In genomic region chr12:4943067-4943937, GRCh38 we compare ENCODE assay signal across 11 cellular contexts.
DNase-seq lines count a peak whose midpoint lies in the region; ATAC-seq and TF ChIP-seq lines count a peak whose summit lies in the region.
"Had no signal": no experiment of that assay in that cellular context is flagged by ENCODE, and none has a peak within 500 bp of the region (broad histone marks: within the 10 kb centered on the region; RNA-seq: fewer than 3 reads in every experiment).

No MANE protein-coding gene starts in this region.

- DNase-seq in GM13977 (ENCODE audit: low spot score) (peak; percentile 58), AML-193 (lab: John Stamatoyannopoulos, UW) (no peak), GM03348 (ENCODE audit: low spot score) (no peak), GOT3 (lab: John Stamatoyannopoulos, UW) (no peak)
- no peak for DNase-seq in stimulated activated CD4-positive, alpha-beta T cell treated with anti-CD3 and anti-CD28 coated beads, Interleukin-4, amount 100 ng/mL, for 4 hours
- DNase-seq: activated CD8-positive, alpha-beta memory T cell treated with anti-CD3 and anti-CD28 coated beads, Interleukin-2, amount 50 U/mL, for 48 hours; right lobe of liver; T1000 had no signal

- TF ChIP-seq CTCF in GM13977 (IDR thresholded peaks at IDR 0.05; ENCODE audit: extremely low read depth, insufficient read depth, missing control alignments) = no peak

- ATAC-seq in GM19452 (IDR thresholded peaks at IDR 0.05; ENCODE audit: unreplicated experiment) (peak; percentile 77), HG02884 (IDR thresholded peaks at IDR 0.05; ENCODE audit: unreplicated experiment) (peak; percentile 71), HG03565 (IDR thresholded peaks at IDR 0.05; ENCODE audit: unreplicated experiment) (peak; percentile 65)
- ATAC-seq: right lobe of liver had no signal

- in situ Hi-C loops in GM13977 (cut with MboI; ENCODE audit: low pct_unique_long_range_greater_than_20kb, low sequenced_read_pairs, unreplicated experiment) = no loop called here
